ENCODE assay signal across 3 cellular contexts in the genomic region with DNA sequence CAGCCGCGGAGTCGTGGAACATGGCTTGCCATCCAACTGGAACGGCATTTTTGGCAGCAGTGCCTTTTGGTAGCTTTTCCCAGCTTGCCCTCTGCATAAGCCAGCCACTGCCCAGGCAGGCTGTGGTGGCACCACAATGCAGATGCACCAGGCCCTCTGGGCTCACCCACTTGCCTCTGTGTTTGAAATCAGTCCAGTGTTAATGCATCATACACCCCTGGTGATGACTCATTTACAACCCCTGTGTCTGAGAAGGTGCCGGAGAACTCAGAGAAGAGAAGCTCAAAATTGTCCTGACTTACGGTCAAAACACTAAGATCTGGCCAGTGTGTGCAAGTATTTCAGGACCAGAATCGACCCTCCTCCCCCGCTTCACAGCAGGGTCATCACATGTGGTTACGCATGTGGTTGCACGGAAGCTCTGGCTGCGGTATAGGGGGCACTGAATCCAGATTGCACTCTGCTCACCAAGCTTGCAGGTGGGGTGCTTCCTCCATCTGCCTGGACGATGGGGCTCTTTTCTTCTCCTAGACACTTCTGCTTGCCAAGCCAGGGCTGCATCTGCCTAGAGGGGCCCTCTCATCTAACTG.
TF ChIP-seq lines count a peak whose summit lies in the region.

No MANE protein-coding gene starts in this region.

TF ChIP-seq in SK-N-SH treated with all-trans-retinoic acid at 6 μM for 48 hours, 23 proteins besides CTCF, POLR2A, EP300 and RAD21:
- TF ChIP-seq CSRNP3 (CRISPR knock-in tag; IDR thresholded peaks at IDR 0.05) = no peak
- no peak for TF ChIP-seq ZFP30 (CRISPR knock-in tag; IDR thresholded peaks at IDR 0.05)
- TF ChIP-seq ZC3H10 (CRISPR knock-in tag; IDR thresholded peaks at IDR 0.05) = no peak
- TF ChIP-seq, protein P1, sequence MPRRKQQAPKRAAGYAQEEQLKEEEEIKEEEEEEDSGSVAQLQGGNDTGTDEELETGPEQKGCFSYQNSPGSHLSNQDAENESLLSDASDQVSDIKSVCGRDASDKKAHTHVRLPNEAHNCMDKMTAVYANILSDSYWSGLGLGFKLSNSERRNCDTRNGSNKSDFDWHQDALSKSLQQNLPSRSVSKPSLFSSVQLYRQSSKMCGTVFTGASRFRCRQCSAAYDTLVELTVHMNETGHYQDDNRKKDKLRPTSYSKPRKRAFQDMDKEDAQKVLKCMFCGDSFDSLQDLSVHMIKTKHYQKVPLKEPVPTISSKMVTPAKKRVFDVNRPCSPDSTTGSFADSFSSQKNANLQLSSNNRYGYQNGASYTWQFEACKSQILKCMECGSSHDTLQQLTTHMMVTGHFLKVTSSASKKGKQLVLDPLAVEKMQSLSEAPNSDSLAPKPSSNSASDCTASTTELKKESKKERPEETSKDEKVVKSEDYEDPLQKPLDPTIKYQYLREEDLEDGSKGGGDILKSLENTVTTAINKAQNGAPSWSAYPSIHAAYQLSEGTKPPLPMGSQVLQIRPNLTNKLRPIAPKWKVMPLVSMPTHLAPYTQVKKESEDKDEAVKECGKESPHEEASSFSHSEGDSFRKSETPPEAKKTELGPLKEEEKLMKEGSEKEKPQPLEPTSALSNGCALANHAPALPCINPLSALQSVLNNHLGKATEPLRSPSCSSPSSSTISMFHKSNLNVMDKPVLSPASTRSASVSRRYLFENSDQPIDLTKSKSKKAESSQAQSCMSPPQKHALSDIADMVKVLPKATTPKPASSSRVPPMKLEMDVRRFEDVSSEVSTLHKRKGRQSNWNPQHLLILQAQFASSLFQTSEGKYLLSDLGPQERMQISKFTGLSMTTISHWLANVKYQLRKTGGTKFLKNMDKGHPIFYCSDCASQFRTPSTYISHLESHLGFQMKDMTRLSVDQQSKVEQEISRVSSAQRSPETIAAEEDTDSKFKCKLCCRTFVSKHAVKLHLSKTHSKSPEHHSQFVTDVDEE (CRISPR knock-in tag; IDR thresholded peaks at IDR 0.05) = no peak
- TF ChIP-seq RARB (CRISPR knock-in tag; IDR thresholded peaks at IDR 0.05) = no peak
- TF ChIP-seq BACH2 (CRISPR knock-in tag; IDR thresholded peaks at IDR 0.05; ENCODE audit: borderline replicate concordance) = no peak

TF ChIP-seq in SK-N-SH, 30 proteins besides CTCF, POLR2A, EP300 and RAD21 (continued from another document):
- TF ChIP-seq USF2 (IDR thresholded peaks at IDR 0.05; ENCODE audit: borderline replicate concordance, low read depth, low read length) (no peak), NFIC (IDR thresholded peaks at IDR 0.05; ENCODE audit: borderline replicate concordance) (no peak), RFX5 (IDR thresholded peaks at IDR 0.05; ENCODE audit: low read length) (no peak), FOXJ3 (CRISPR knock-in tag; IDR thresholded peaks at IDR 0.05) (no peak), YY1 (IDR thresholded peaks at IDR 0.05; ENCODE audit: low read depth) (no peak)
TF ChIP-seq in SK-N-SH: peak in this region for 0.

TF ChIP-seq in H1, 55 proteins besides CTCF, POLR2A, EP300 and RAD21 (continued from another document):
- TF ChIP-seq, protein P2, sequence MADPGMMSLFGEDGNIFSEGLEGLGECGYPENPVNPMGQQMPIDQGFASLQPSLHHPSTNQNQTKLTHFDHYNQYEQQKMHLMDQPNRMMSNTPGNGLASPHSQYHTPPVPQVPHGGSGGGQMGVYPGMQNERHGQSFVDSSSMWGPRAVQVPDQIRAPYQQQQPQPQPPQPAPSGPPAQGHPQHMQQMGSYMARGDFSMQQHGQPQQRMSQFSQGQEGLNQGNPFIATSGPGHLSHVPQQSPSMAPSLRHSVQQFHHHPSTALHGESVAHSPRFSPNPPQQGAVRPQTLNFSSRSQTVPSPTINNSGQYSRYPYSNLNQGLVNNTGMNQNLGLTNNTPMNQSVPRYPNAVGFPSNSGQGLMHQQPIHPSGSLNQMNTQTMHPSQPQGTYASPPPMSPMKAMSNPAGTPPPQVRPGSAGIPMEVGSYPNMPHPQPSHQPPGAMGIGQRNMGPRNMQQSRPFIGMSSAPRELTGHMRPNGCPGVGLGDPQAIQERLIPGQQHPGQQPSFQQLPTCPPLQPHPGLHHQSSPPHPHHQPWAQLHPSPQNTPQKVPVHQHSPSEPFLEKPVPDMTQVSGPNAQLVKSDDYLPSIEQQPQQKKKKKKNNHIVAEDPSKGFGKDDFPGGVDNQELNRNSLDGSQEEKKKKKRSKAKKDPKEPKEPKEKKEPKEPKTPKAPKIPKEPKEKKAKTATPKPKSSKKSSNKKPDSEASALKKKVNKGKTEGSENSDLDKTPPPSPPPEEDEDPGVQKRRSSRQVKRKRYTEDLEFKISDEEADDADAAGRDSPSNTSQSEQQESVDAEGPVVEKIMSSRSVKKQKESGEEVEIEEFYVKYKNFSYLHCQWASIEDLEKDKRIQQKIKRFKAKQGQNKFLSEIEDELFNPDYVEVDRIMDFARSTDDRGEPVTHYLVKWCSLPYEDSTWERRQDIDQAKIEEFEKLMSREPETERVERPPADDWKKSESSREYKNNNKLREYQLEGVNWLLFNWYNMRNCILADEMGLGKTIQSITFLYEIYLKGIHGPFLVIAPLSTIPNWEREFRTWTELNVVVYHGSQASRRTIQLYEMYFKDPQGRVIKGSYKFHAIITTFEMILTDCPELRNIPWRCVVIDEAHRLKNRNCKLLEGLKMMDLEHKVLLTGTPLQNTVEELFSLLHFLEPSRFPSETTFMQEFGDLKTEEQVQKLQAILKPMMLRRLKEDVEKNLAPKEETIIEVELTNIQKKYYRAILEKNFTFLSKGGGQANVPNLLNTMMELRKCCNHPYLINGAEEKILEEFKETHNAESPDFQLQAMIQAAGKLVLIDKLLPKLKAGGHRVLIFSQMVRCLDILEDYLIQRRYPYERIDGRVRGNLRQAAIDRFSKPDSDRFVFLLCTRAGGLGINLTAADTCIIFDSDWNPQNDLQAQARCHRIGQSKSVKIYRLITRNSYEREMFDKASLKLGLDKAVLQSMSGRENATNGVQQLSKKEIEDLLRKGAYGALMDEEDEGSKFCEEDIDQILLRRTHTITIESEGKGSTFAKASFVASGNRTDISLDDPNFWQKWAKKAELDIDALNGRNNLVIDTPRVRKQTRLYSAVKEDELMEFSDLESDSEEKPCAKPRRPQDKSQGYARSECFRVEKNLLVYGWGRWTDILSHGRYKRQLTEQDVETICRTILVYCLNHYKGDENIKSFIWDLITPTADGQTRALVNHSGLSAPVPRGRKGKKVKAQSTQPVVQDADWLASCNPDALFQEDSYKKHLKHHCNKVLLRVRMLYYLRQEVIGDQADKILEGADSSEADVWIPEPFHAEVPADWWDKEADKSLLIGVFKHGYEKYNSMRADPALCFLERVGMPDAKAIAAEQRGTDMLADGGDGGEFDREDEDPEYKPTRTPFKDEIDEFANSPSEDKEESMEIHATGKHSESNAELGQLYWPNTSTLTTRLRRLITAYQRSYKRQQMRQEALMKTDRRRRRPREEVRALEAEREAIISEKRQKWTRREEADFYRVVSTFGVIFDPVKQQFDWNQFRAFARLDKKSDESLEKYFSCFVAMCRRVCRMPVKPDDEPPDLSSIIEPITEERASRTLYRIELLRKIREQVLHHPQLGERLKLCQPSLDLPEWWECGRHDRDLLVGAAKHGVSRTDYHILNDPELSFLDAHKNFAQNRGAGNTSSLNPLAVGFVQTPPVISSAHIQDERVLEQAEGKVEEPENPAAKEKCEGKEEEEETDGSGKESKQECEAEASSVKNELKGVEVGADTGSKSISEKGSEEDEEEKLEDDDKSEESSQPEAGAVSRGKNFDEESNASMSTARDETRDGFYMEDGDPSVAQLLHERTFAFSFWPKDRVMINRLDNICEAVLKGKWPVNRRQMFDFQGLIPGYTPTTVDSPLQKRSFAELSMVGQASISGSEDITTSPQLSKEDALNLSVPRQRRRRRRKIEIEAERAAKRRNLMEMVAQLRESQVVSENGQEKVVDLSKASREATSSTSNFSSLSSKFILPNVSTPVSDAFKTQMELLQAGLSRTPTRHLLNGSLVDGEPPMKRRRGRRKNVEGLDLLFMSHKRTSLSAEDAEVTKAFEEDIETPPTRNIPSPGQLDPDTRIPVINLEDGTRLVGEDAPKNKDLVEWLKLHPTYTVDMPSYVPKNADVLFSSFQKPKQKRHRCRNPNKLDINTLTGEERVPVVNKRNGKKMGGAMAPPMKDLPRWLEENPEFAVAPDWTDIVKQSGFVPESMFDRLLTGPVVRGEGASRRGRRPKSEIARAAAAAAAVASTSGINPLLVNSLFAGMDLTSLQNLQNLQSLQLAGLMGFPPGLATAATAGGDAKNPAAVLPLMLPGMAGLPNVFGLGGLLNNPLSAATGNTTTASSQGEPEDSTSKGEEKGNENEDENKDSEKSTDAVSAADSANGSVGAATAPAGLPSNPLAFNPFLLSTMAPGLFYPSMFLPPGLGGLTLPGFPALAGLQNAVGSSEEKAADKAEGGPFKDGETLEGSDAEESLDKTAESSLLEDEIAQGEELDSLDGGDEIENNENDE (IDR thresholded peaks at IDR 0.05; ENCODE audit: insufficient replicate concordance, low read length) = no peak
- TF ChIP-seq USF2 (IDR thresholded peaks at IDR 0.05; ENCODE audit: low read length) (no peak), SIN3A (conservative IDR thresholded peaks at IDR 0.05 in 1 of 2, IDR thresholded peaks at IDR 0.05 in 1 of 2; ENCODE audit: low read depth in 1 of 2, low read length in 2 of 2) (no peak), HDAC6 (IDR thresholded peaks at IDR 0.05; ENCODE audit: low read depth, low read length) (no peak), CEBPB (IDR thresholded peaks at IDR 0.05; ENCODE audit: low read depth, low read length) (no peak), E2F6 (IDR thresholded peaks at IDR 0.05) (no peak), GTF2F1 (IDR thresholded peaks at IDR 0.05; ENCODE audit: borderline replicate concordance, low read depth, low read length) (no peak), KDM5A (IDR thresholded peaks at IDR 0.05; ENCODE audit: low read length) (no peak), YY1 (IDR thresholded peaks at IDR 0.05; ENCODE audit: low read depth, low read length) (no peak)
